8 cellular contexts compared by ENCODE assay signal in genomic region chr19:4401482-4402170, GRCh38. TPM values are rescaled to one million over a fixed set of nuclear protein-coding genes. Genes with fewer than 3 reads are reported as not detected.
A peak's percentile ranks its signal among the peaks of the same experiment; 100 is the strongest.
DNase-seq lines count a peak whose midpoint lies in the region; ATAC-seq and TF ChIP-seq lines count a peak whose summit lies in the region.

No MANE protein-coding gene starts in this region.

- peak overlapping the region; percentile 9 for H3K4me3 ChIP-seq in hepatocyte

- H3K36me3 Mint-ChIP-seq in activated CD4-positive, alpha-beta memory T cell treated with anti-CD3 and anti-CD28 coated beads, Interleukin-2, amount 10 ng/mL, durations not matched to agents 7 days and 5 days (ENCODE audit: low read depth) = peaks cover 44% of the 10 kb centered on the region
- H3K36me3 Mint-ChIP-seq in stimulated activated memory B cell treated with anti-CD40 and anti-IgM and Interleukin-4, amounts not matched to agents 10 μg/mL and 1 μg/mL and 100 μg/mL, for 72 hours = peaks cover 10% of the 10 kb centered on the region

- 44% methylated on average over 14 of the region's 14 CpGs for WGBS in hepatocyte (ENCODE audit: low lambda C conversion rate, missing lambda C conversion rate)

- TF ChIP-seq CTCF in hepatocyte (IDR thresholded peaks at IDR 0.05; ENCODE audit: poor library complexity) = no peak

- peaks cover 71% of the 10 kb centered on the region for H3K4me1 Mint-ChIP-seq in activated CD4-positive, alpha-beta memory T cell treated with anti-CD3 and anti-CD28 coated beads, Interleukin-2, amount 10 ng/mL, durations not matched to agents 7 days and 5 days
- peaks cover 56% of the 10 kb centered on the region for H3K4me1 Mint-ChIP-seq in stimulated activated memory B cell treated with anti-CD40 and anti-IgM and Interleukin-4, amounts not matched to agents 10 μg/mL and 1 μg/mL and 100 μg/mL, for 72 hours

- no peaks in the 10 kb centered on the region for H3K27me3 Mint-ChIP-seq in activated CD4-positive, alpha-beta memory T cell treated with anti-CD3 and anti-CD28 coated beads, Interleukin-2, amount 10 ng/mL, durations not matched to agents 7 days and 5 days
- H3K27me3 Mint-ChIP-seq in stimulated activated memory B cell treated with anti-CD40 and anti-IgM and Interleukin-4, amounts not matched to agents 10 μg/mL and 1 μg/mL and 100 μg/mL, for 72 hours = no peaks in the 10 kb centered on the region

- POLR2A ChIA-PET in activated CD4-positive, alpha-beta memory T cell treated with anti-CD3 and anti-CD28 coated beads, Interleukin-2, amount 10 ng/mL, durations not matched to agents 7 days and 5 days (lab: Charles Lee) = interaction anchor here (0.6 to 3.3 kb wide), 21 partner anchors 11 to 1781 kb away, joined by 3 to 16 read pairs (median 5); partner anchors contain the start of genes DAPK3, HDGFL2, MPND and STAP2

- peak overlapping the region; percentile 89 for H3K27ac ChIP-seq in hepatocyte

- peaks cover 78% of the 10 kb centered on the region for H3K79me2 ChIP-seq in hepatocyte

- no peaks in the 10 kb centered on the region for H3K27me3 ChIP-seq in hepatocyte

- CTCF ChIA-PET in activated CD4-positive, alpha-beta memory T cell treated with anti-CD3 and anti-CD28 coated beads, Interleukin-2, amount 10 ng/mL, durations not matched to agents 7 days and 5 days (lab: Charles Lee) = interaction anchor here (0.6 to 2.9 kb wide), 16 partner anchors 11 to 1097 kb away, joined by 3 to 36 read pairs (median 5); partner anchors contain the start of genes FEM1A, HDGFL2, MPND and YJU2

- peaks cover 23% of the 10 kb centered on the region for H4K20me1 ChIP-seq in hepatocyte (ENCODE audit: insufficient read depth, poor library complexity, severe bottlenecking)

- no peaks in the 10 kb centered on the region for H3K9me3 ChIP-seq in hepatocyte (ENCODE audit: low read depth)

- no peaks in the 10 kb centered on the region for H3K36me3 ChIP-seq in hepatocyte (replicated peaks; ENCODE audit: insufficient read depth, low read depth)

- no peak for ATAC-seq in stimulated activated memory B cell treated with anti-CD40 and anti-IgM and Interleukin-4, amounts not matched to agents 10 μg/mL and 1 μg/mL and 100 μg/mL, for 72 hours
- ATAC-seq in HG03565 (IDR thresholded peaks at IDR 0.05; ENCODE audit: unreplicated experiment) = no peak
- no peak for ATAC-seq in GM19324 (IDR thresholded peaks at IDR 0.05; ENCODE audit: low FRiP score, unreplicated experiment)

- peaks cover 10% of the 10 kb centered on the region for H3K4me1 ChIP-seq in hepatocyte (ENCODE audit: insufficient read depth)

- no peaks in the 10 kb centered on the region for H3K9me2 ChIP-seq in hepatocyte (replicated peaks; ENCODE audit: insufficient read depth)

- peak overlapping the region; percentile 78 for H3K4me3 Mint-ChIP-seq in activated CD4-positive, alpha-beta memory T cell treated with anti-CD3 and anti-CD28 coated beads, Interleukin-2, amount 10 ng/mL, durations not matched to agents 7 days and 5 days
- peak overlapping the region; percentile 90 for H3K4me3 Mint-ChIP-seq in stimulated activated memory B cell treated with anti-CD40 and anti-IgM and Interleukin-4, amounts not matched to agents 10 μg/mL and 1 μg/mL and 100 μg/mL, for 72 hours

- no peaks in the 10 kb centered on the region for H3K9me3 Mint-ChIP-seq in activated CD4-positive, alpha-beta memory T cell treated with anti-CD3 and anti-CD28 coated beads, Interleukin-2, amount 10 ng/mL, durations not matched to agents 7 days and 5 days
- H3K9me3 Mint-ChIP-seq in stimulated activated memory B cell treated with anti-CD40 and anti-IgM and Interleukin-4, amounts not matched to agents 10 μg/mL and 1 μg/mL and 100 μg/mL, for 72 hours = no peaks in the 10 kb centered on the region

- peak; percentile 49 for DNase-seq in DMS53 (lab: John Stamatoyannopoulos, UW)
- DNase-seq in DMS53 treated with DMSO at 0.1 percent for 48 hours (lab: John Stamatoyannopoulos, UW; ENCODE audit: unreplicated experiment) = no peak
- no peak for DNase-seq in activated CD4-positive, alpha-beta memory T cell treated with anti-CD3 and anti-CD28 coated beads, Interleukin-2, amount 10 ng/mL, durations not matched to agents 7 days and 5 days
- no peak for DNase-seq in hepatocyte (ENCODE audit: low spot score)
- DNase-seq in anterior cingulate cortex (lab: John Stamatoyannopoulos, UW) = no peak

- H3K4me2 ChIP-seq in hepatocyte = peak overlapping the region; percentile 74

- H3K27ac Mint-ChIP-seq in activated CD4-positive, alpha-beta memory T cell treated with anti-CD3 and anti-CD28 coated beads, Interleukin-2, amount 10 ng/mL, durations not matched to agents 7 days and 5 days = peak overlapping the region; percentile 92
- H3K27ac Mint-ChIP-seq in stimulated activated memory B cell treated with anti-CD40 and anti-IgM and Interleukin-4, amounts not matched to agents 10 μg/mL and 1 μg/mL and 100 μg/mL, for 72 hours = peak overlapping the region; percentile 73

- H2AFZ ChIP-seq in hepatocyte = peak overlapping the region; percentile 19

RNA-seq across cellular contexts. Expression of gene CHAF1A, which starts 0.8 kb away (rescaled TPM):
- 10 to 100 TPM; 71.7 to 82.5 TPM for total RNA-seq in activated CD4-positive, alpha-beta memory T cell treated with anti-CD3 and anti-CD28 coated beads, Interleukin-2, amount 10 ng/mL, durations not matched to agents 7 days and 5 days
- 5.5 and 6.2 TPM in 2 replicates for total RNA-seq in hepatocyte
- polyA plus RNA-seq in hepatocyte = 6.5 and 11.1 TPM in 2 replicates

RNA-seq across cellular contexts. Expression of gene SH3GL1, which starts 1.3 kb away (rescaled TPM):
- total RNA-seq in activated CD4-positive, alpha-beta memory T cell treated with anti-CD3 and anti-CD28 coated beads, Interleukin-2, amount 10 ng/mL, durations not matched to agents 7 days and 5 days = 10 to 100 TPM; 62.1 to 64.0 TPM
- 71.8 and 81.7 TPM in 2 replicates for total RNA-seq in hepatocyte
- polyA plus RNA-seq in hepatocyte = 111 and 114 TPM in 2 replicates

RNA-seq across cellular contexts. Expression of gene UBXN6, which starts 56.0 kb away (rescaled TPM):
- total RNA-seq in activated CD4-positive, alpha-beta memory T cell treated with anti-CD3 and anti-CD28 coated beads, Interleukin-2, amount 10 ng/mL, durations not matched to agents 7 days and 5 days = 10 to 100 TPM; 49.6 to 50.1 TPM
- 80.2 and 88.6 TPM in 2 replicates for total RNA-seq in hepatocyte
- polyA plus RNA-seq in hepatocyte = 36.8 and 44.7 TPM in 2 replicates

RNA-seq across cellular contexts. Expression of gene MPND, which starts 58.3 kb away (rescaled TPM):
- total RNA-seq in activated CD4-positive, alpha-beta memory T cell treated with anti-CD3 and anti-CD28 coated beads, Interleukin-2, amount 10 ng/mL, durations not matched to agents 7 days and 5 days = 10 to 100 TPM; 19.1 to 20.4 TPM
- total RNA-seq in hepatocyte = 11.2 and 16.6 TPM in 2 replicates
- 17.0 and 21.9 TPM in 2 replicates for polyA plus RNA-seq in hepatocyte

Comparison
In these comparisons a context has a peak if more than half of its experiments do, and no peak if none do; other contexts are left out.
1. RNA of gene CHAF1A, which starts 0.8 kb away (total RNA-seq): 71.7 to 82.5 TPM in activated CD4-positive, alpha-beta memory T cell treated with anti-CD3 and anti-CD28 coated beads, Interleukin-2, amount 10 ng/mL, durations not matched to agents 7 days and 5 days; 5.5 to 6.2 TPM in hepatocyte; every median in the first group is over 10 times any median in the second.